1 cellular context compared by ENCODE assay signal in the genomic region with DNA sequence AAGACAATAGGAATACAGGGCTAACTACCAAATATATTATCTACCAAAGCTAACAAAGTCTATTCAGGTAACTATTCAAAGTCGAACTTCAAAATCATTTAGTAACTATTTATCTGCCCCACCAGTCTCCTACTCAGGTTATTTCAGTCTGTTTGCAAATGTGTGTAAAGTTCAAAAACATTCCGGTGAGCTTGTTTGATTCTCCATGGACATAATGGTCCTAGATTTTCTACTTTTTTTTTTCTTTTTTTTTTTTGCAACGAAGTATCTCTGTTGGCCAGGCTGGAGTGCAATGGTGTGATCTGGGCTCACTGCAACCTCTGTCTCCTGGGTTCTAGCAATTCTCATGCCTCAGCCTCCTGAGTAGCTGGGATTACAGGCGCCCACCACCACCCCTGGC.
TF ChIP-seq lines count a peak whose summit lies in the region.

No MANE protein-coding gene starts in this region.

TF ChIP-seq in HepG2, 621 proteins besides CTCF, POLR2A, EP300 and RAD21 (continued from another document):
- TF ChIP-seq ZNF460 (CRISPR knock-in tag; IDR thresholded peaks at IDR 0.05; ENCODE audit: borderline replicate concordance) (peak; percentile 45; the same call in 1 of the 2 replicates), GTF2F1 (IDR thresholded peaks at IDR 0.05; ENCODE audit: low read length) (no peak), PAXIP1 (CRISPR knock-in tag; conservative IDR thresholded peaks at IDR 0.05) (no peak; the same call in none of the 2 replicates), ZNF121 (CRISPR knock-in tag; IDR thresholded peaks at IDR 0.05) (no peak), HDAC6 (IDR thresholded peaks at IDR 0.05; ENCODE audit: low read depth, low read length) (no peak), ZNF264 (CRISPR knock-in tag; IDR thresholded peaks at IDR 0.05) (no peak), ZNF350 (CRISPR knock-in tag; IDR thresholded peaks at IDR 0.05; ENCODE audit: borderline replicate concordance, low read depth) (no peak), FOXO1 (CRISPR knock-in tag; IDR thresholded peaks at IDR 0.05) (no peak), HNF4A (CRISPR knock-in tag; IDR thresholded peaks at IDR 0.05) (peak; percentile 30; the same call in 1 of the 2 replicates), ZNF629 (CRISPR knock-in tag; conservative IDR thresholded peaks at IDR 0.05) (no peak), SOX13 (IDR thresholded peaks at IDR 0.05) (no peak), SOX13 (CRISPR knock-in tag; conservative IDR thresholded peaks at IDR 0.05 in 1 of 2, IDR thresholded peaks at IDR 0.05 in 1 of 2) (peak in 1 of 2 experiments; percentile 61; a peak in 1 of 4 replicates), POGZ (CRISPR knock-in tag; IDR thresholded peaks at IDR 0.05) (peak; percentile 22; the same call in 1 of the 2 replicates), BCL6 (CRISPR knock-in tag; IDR thresholded peaks at IDR 0.05) (peak; percentile 13; the same call in 1 of the 2 replicates), ZNF337 (CRISPR knock-in tag; IDR thresholded peaks at IDR 0.05; ENCODE audit: borderline replicate concordance, low read depth) (no peak), HNF4G (IDR thresholded peaks at IDR 0.05; ENCODE audit: borderline replicate concordance, low read depth, low read length) (peak; percentile 14; the same call in 1 of the 2 replicates), HNF4G (CRISPR knock-in tag; IDR thresholded peaks at IDR 0.05; ENCODE audit: borderline replicate concordance, low read depth) (no peak), KLF13 (CRISPR knock-in tag; IDR thresholded peaks at IDR 0.05) (no peak)
